16 cellular contexts compared by ENCODE assay signal in genomic region chr11:47506363-47506762, GRCh38. TPM values are rescaled to one million over a fixed set of nuclear protein-coding genes. Genes with fewer than 3 reads are reported as not detected.
DNase-seq lines count a peak whose midpoint lies in the region; ATAC-seq and TF ChIP-seq lines count a peak whose summit lies in the region.
"Had no signal": no experiment of that assay in that cellular context is flagged by ENCODE, and none has a peak within 500 bp of the region (broad histone marks: within the 10 kb centered on the region; RNA-seq: fewer than 3 reads in every experiment).

No MANE protein-coding gene starts in this region.

- no peaks in the 10 kb centered on the region for H3K9me3 ChIP-seq in osteoblast (ENCODE audit: low read depth, low read length)
- H3K9me3 ChIP-seq: thyroid gland had no signal

- POLR2A ChIA-PET in activated CD4-positive, alpha-beta memory T cell treated with anti-CD3 and anti-CD28 coated beads for 36 hours (lab: Charles Lee) = interaction anchor here (1.3 to 2.3 kb wide), 2 partner anchors 9 to 46 kb away, joined by 3 to 11 read pairs; no protein-coding TSS in a partner anchor

- H2AFZ ChIP-seq in osteoblast (ENCODE audit: low read length) = no peak overlapping the region

- H3K36me3 Mint-ChIP-seq in activated CD4-positive, alpha-beta memory T cell treated with anti-CD3 and anti-CD28 coated beads for 36 hours = peaks cover 4% of the 10 kb centered on the region

- no peaks in the 10 kb centered on the region for H3K36me3 ChIP-seq in osteoblast (ENCODE audit: insufficient read depth, low read length)
- H3K36me3 ChIP-seq: thyroid gland had no signal

- peaks cover 36% of the 10 kb centered on the region for H3K4me1 ChIP-seq in osteoblast (ENCODE audit: insufficient read depth, low read length)

- H3K4me2 ChIP-seq in osteoblast (ENCODE audit: insufficient read depth, low read length) = no peak overlapping the region

- H4K20me1 ChIP-seq in osteoblast (ENCODE audit: insufficient read depth, low read length) = peaks cover 43% of the 10 kb centered on the region

- intact Hi-C loops in activated CD4-positive, alpha-beta memory T cell treated with anti-CD3 and anti-CD28 coated beads for 36 hours (cut with micrococcal nuclease) = no loop called here

- H3K27me3 ChIP-seq in osteoblast (ENCODE audit: insufficient read depth, low read length) = no peaks in the 10 kb centered on the region
- H3K27me3 ChIP-seq: thyroid gland had no signal

- H3K27ac ChIP-seq in osteoblast (ENCODE audit: low read depth, low read length) = peak overlapping the region; percentile 25
- H3K27ac ChIP-seq: thyroid gland had no signal

- H3K4me3 Mint-ChIP-seq in stimulated activated naive CD8-positive, alpha-beta T cell treated with anti-CD3 and anti-CD28 coated beads, Interleukin-15, amount 100 ng/mL, for 72 hours = no peak overlapping the region
- no peak overlapping the region for H3K4me3 Mint-ChIP-seq in activated CD4-positive, alpha-beta memory T cell treated with anti-CD3 and anti-CD28 coated beads for 36 hours
- H3K4me3 Mint-ChIP-seq: activated naive CD4-positive, alpha-beta T cell treated with anti-CD3 and anti-CD28 coated beads, Interleukin-2, amount 50 U/mL, for 24 hours had no signal

- H3K4me3 ChIP-seq in fibroblast of the aortic adventitia (ENCODE audit: low read depth, low read length) (no peak overlapping the region), osteoblast (ENCODE audit: insufficient read depth, low read length) (no peak overlapping the region)
- H3K4me3 ChIP-seq: skin epidermis, thyroid gland had no signal

- peaks cover 85% of the 10 kb centered on the region for H3K4me1 Mint-ChIP-seq in stimulated activated naive CD8-positive, alpha-beta T cell treated with anti-CD3 and anti-CD28 coated beads, Interleukin-15, amount 100 ng/mL, for 72 hours
- H3K4me1 Mint-ChIP-seq in activated CD4-positive, alpha-beta memory T cell treated with anti-CD3 and anti-CD28 coated beads for 36 hours (ENCODE audit: low read depth) = peaks cover 74% of the 10 kb centered on the region

- CTCF ChIA-PET in activated CD4-positive, alpha-beta memory T cell treated with anti-CD3 and anti-CD28 coated beads for 36 hours (lab: Charles Lee) = interaction anchor here (0.6 to 1.2 kb wide), 3 partner anchors 30 to 114 kb away, joined by 3 to 4 read pairs (median 3); partner anchors contain the start of gene PSMC3

- ATAC-seq in stimulated activated naive CD8-positive, alpha-beta T cell treated with anti-CD3 and anti-CD28 coated beads, Interleukin-15, amount 100 ng/mL, for 72 hours = no peak
- no peak for ATAC-seq in stimulated activated naive CD8-positive, alpha-beta T cell treated with anti-CD3 and anti-CD28 coated beads, Interleukin-15, Interleukin-2, amounts not matched to agents 100 U/mL and 50 U/mL, for 24 hours

- TF ChIP-seq CTCF in fibroblast of the aortic adventitia (IDR thresholded peaks at IDR 0.05; ENCODE audit: insufficient read depth, low read length) = no peak
- TF ChIP-seq CTCF in osteoblast (IDR thresholded peaks at IDR 0.05; ENCODE audit: extremely low read depth, low read depth, low read length) = no peak

- peaks cover 99% of the 10 kb centered on the region for H3K79me2 ChIP-seq in osteoblast (ENCODE audit: insufficient read depth, low read length)

- H3K27me3 Mint-ChIP-seq in stimulated activated naive CD8-positive, alpha-beta T cell treated with anti-CD3 and anti-CD28 coated beads, Interleukin-15, amount 100 ng/mL, for 72 hours = no peaks in the 10 kb centered on the region
- H3K27me3 Mint-ChIP-seq in activated CD4-positive, alpha-beta memory T cell treated with anti-CD3 and anti-CD28 coated beads for 36 hours = no peaks in the 10 kb centered on the region
- H3K27me3 Mint-ChIP-seq: activated naive CD4-positive, alpha-beta T cell treated with anti-CD3 and anti-CD28 coated beads, Interleukin-2, amount 50 U/mL, for 24 hours had no signal

- DNase-seq in stimulated activated naive CD8-positive, alpha-beta T cell treated with anti-CD3 and anti-CD28 coated beads, Interleukin-15, amount 100 ng/mL, for 72 hours = no peak
- no peak for DNase-seq in stimulated activated naive CD8-positive, alpha-beta T cell treated with anti-CD3 and anti-CD28 coated beads, Interleukin-15, Interleukin-2, amounts not matched to agents 100 U/mL and 50 U/mL, for 24 hours
- DNase-seq in fibroblast of the aortic adventitia (ENCODE audit: low read depth) = peak; percentile 46
- DNase-seq in osteoblast (ENCODE audit: insufficient read length, low spot score, missing footprints) = no peak
- no peak for DNase-seq in activated CD4-positive, alpha-beta memory T cell treated with anti-CD3 and anti-CD28 coated beads for 36 hours
- DNase-seq in activated CD8-positive, alpha-beta memory T cell treated with anti-CD3 and anti-CD28 coated beads, Interleukin-2, amount 50 U/mL, for 4 hours = no peak
- DNase-seq in NCI-H748 treated with DMSO at 0.1 percent for 48 hours (lab: John Stamatoyannopoulos, UW) = no peak
- DNase-seq in T1000 (lab: John Stamatoyannopoulos, UW) = no peak
- DNase-seq: DMS79 treated with DMSO at 0.1 percent for 48 hours, islet precursor cell, NCI-H1694, NCI-H526 treated with DMSO at 0.1 percent for 48 hours, SHP77, thyroid gland had no signal

- H3K9me3 Mint-ChIP-seq in stimulated activated naive CD8-positive, alpha-beta T cell treated with anti-CD3 and anti-CD28 coated beads, Interleukin-15, amount 100 ng/mL, for 72 hours = no peaks in the 10 kb centered on the region
- H3K9me3 Mint-ChIP-seq in activated CD4-positive, alpha-beta memory T cell treated with anti-CD3 and anti-CD28 coated beads for 36 hours = no peaks in the 10 kb centered on the region
- H3K9me3 Mint-ChIP-seq: activated naive CD4-positive, alpha-beta T cell treated with anti-CD3 and anti-CD28 coated beads, Interleukin-2, amount 50 U/mL, for 24 hours had no signal

- peak overlapping the region; percentile 59 to 69 for H3K27ac Mint-ChIP-seq in stimulated activated naive CD8-positive, alpha-beta T cell treated with anti-CD3 and anti-CD28 coated beads, Interleukin-15, amount 100 ng/mL, for 72 hours
- no peak overlapping the region for H3K27ac Mint-ChIP-seq in activated CD4-positive, alpha-beta memory T cell treated with anti-CD3 and anti-CD28 coated beads for 36 hours

RNA-seq across cellular contexts. Expression of gene CELF1, which starts 46.6 kb away (rescaled TPM):
- 63.2 and 103 TPM in 2 replicates for total RNA-seq in fibroblast of the aortic adventitia (ENCODE audit: low replicate concordance)
- 136 and 148 TPM in 2 replicates for total RNA-seq in osteoblast
- 100 to 1,000 TPM; 103 to 115 TPM for total RNA-seq in activated CD4-positive, alpha-beta memory T cell treated with anti-CD3 and anti-CD28 coated beads for 36 hours

RNA-seq across cellular contexts. Expression of gene RAPSN, which starts 57.4 kb away (rescaled TPM):
- total RNA-seq in fibroblast of the aortic adventitia (ENCODE audit: low replicate concordance) (0.09 TPM in 1 of 2 replicates, not detected in the other), osteoblast (0.29 and 0.36 TPM in 2 replicates)
- total RNA-seq in activated CD4-positive, alpha-beta memory T cell treated with anti-CD3 and anti-CD28 coated beads for 36 hours = under 1 TPM in 1 of 2 experiments, not detected in 1; 0.22 TPM

RNA-seq across cellular contexts. Expression of gene PTPMT1, which starts 59.0 kb away (rescaled TPM):
- total RNA-seq in fibroblast of the aortic adventitia (ENCODE audit: low replicate concordance) (25.6 and 44.1 TPM in 2 replicates), osteoblast (67.5 and 80.7 TPM in 2 replicates)
- total RNA-seq in activated CD4-positive, alpha-beta memory T cell treated with anti-CD3 and anti-CD28 coated beads for 36 hours = 10 to 100 TPM; 45.7 to 47.9 TPM
